1 cellular context compared by ENCODE assay signal in genomic region chr16:69833357-69833781, GRCh38.
TF ChIP-seq lines count a peak whose summit lies in the region.

No MANE protein-coding gene starts in this region.

TF ChIP-seq in HepG2, 621 proteins besides CTCF, POLR2A, EP300 and RAD21 (continued from another document):
- TF ChIP-seq TFAP4 (IDR thresholded peaks at IDR 0.05; ENCODE audit: borderline replicate concordance, low read depth) (no peak), NR2F6 (IDR thresholded peaks at IDR 0.05) (no peak), NR2F6 (CRISPR knock-in tag; IDR thresholded peaks at IDR 0.05) (no peak), FOXC1 (CRISPR knock-in tag; IDR thresholded peaks at IDR 0.05; ENCODE audit: borderline replicate concordance) (peak; percentile 28; the same call in 1 of the 2 replicates), POLR2G (IDR thresholded peaks at IDR 0.05; ENCODE audit: low read depth, low read length) (no peak), POGK (CRISPR knock-in tag; conservative IDR thresholded peaks at IDR 0.05) (no peak), FOXA3 (CRISPR knock-in tag; IDR thresholded peaks at IDR 0.05) (no peak), POGZ (CRISPR knock-in tag; IDR thresholded peaks at IDR 0.05) (no peak), TARDBP (CRISPR knock-in tag; IDR thresholded peaks at IDR 0.05) (no peak), ZNF350 (CRISPR knock-in tag; IDR thresholded peaks at IDR 0.05; ENCODE audit: borderline replicate concordance, low read depth) (no peak), ZNF737 (CRISPR knock-in tag; IDR thresholded peaks at IDR 0.05; ENCODE audit: borderline replicate concordance) (no peak), RFX3 (CRISPR knock-in tag; IDR thresholded peaks at IDR 0.05) (no peak), HMG20B (CRISPR knock-in tag; conservative IDR thresholded peaks at IDR 0.05) (no peak), ZNF280D (CRISPR knock-in tag; IDR thresholded peaks at IDR 0.05) (0 out of 2 replicates have a peak, but pooled peaks have one; percentile 65), U2AF2 (IDR thresholded peaks at IDR 0.05; ENCODE audit: low read depth, low read length) (no peak), ZBTB42 (CRISPR knock-in tag; IDR thresholded peaks at IDR 0.05) (peak; percentile 25; the same call in 1 of the 2 replicates), LCORL (IDR thresholded peaks at IDR 0.05) (no peak), LCORL (CRISPR knock-in tag; IDR thresholded peaks at IDR 0.05) (0 out of 2 replicates have a peak, but pooled peaks have one; percentile 10), ZBED4 (CRISPR knock-in tag; IDR thresholded peaks at IDR 0.05; ENCODE audit: borderline replicate concordance) (no peak), TEAD3 (CRISPR knock-in tag; optimal IDR thresholded peaks at IDR 0.05; ENCODE audit: borderline replicate concordance) (peak; percentile 42), PATZ1 (CRISPR knock-in tag; IDR thresholded peaks at IDR 0.05) (no peak), ZKSCAN1 (IDR thresholded peaks at IDR 0.05; ENCODE audit: low read length) (no peak), STAT6 (CRISPR knock-in tag; IDR thresholded peaks at IDR 0.05; ENCODE audit: borderline replicate concordance) (0 out of 2 replicates have a peak, but pooled peaks have one; percentile 33), ZFY (CRISPR knock-in tag; IDR thresholded peaks at IDR 0.05) (0 out of 2 replicates have a peak, but pooled peaks have one; percentile 4), GRHL1 (CRISPR knock-in tag; conservative IDR thresholded peaks at IDR 0.05) (no peak), ZBTB38 (CRISPR knock-in tag; IDR thresholded peaks at IDR 0.05) (no peak), TIGD3 (CRISPR knock-in tag; IDR thresholded peaks at IDR 0.05; ENCODE audit: borderline replicate concordance) (0 out of 2 replicates have a peak, but pooled peaks have one; percentile 27), ELF4 (CRISPR knock-in tag; IDR thresholded peaks at IDR 0.05; ENCODE audit: borderline replicate concordance) (no peak), ZNF362 (CRISPR knock-in tag; IDR thresholded peaks at IDR 0.05; ENCODE audit: borderline replicate concordance) (peak; percentile 46; the same call in 1 of the 2 replicates), NFRKB (IDR thresholded peaks at IDR 0.05) (no peak)
